20 cellular contexts compared by ENCODE assay signal in genomic region chr7:158276414-158277218, GRCh38.
"Had no signal": no experiment of that assay in that cellular context is flagged by ENCODE, and none has a peak within 500 bp of the region (broad histone marks: within the 10 kb centered on the region; RNA-seq: fewer than 3 reads in every experiment).

No MANE protein-coding gene starts in this region.

- DNase-seq: activated B cell treated with CpG ODN at 0.5 μM for 24 hours; activated CD4-positive, alpha-beta T cell treated with anti-CD3 and anti-CD28 coated beads, Interleukin-2, amount 10 ng/mL, durations not matched to agents 24 days and 14 days; activated CD8-positive, alpha-beta memory T cell treated with anti-CD3 and anti-CD28 coated beads, Interleukin-2, amount 50 U/mL, for 4 hours; activated CD8-positive, alpha-beta T cell treated with anti-CD3 and anti-CD28 coated beads, Interleukin-2, amount 10 ng/mL, durations not matched to agents 7 days and 5 days; activated naive CD4-positive, alpha-beta T cell; activated naive CD8-positive, alpha-beta T cell treated with anti-CD3 and anti-CD28 coated beads, Interleukin-2, amount 50 U/mL, for 24 hours; activated T-cell treated with anti-CD3 and anti-CD28 coated beads, Interleukin-2, amount 50 U/mL, for 48 hours; erythroblast; gastrocnemius medialis; islet precursor cell; left ventricle myocardium inferior; mesendoderm; nephron progenitor cell; SJCRH30; stimulated activated CD4-positive, alpha-beta T cell treated with anti-CD3 and anti-CD28 coated beads, Interleukin-2, amount 100 ng/mL, for 48 hours; stimulated activated naive B cell treated with anti-CD40 and anti-IgM and Interleukin-4, amounts not matched to agents 10 μg/mL and 1 μg/mL and 100 μg/mL, for 72 hours; transverse colon had no signal

- H3K4me1 ChIP-seq: ascending aorta, breast epithelium, gastrocnemius medialis, left ventricle myocardium inferior, SJCRH30, transverse colon had no signal

- H3K27me3 Mint-ChIP-seq: activated B cell treated with CpG ODN at 0.5 μM for 24 hours; activated CD4-positive, alpha-beta T cell treated with anti-CD3 and anti-CD28 coated beads, Interleukin-2, amount 10 ng/mL, durations not matched to agents 24 days and 14 days; activated naive CD8-positive, alpha-beta T cell treated with anti-CD3 and anti-CD28 coated beads, Interleukin-2, amount 50 U/mL, for 24 hours; stimulated activated naive B cell treated with anti-CD40 and anti-IgM and Interleukin-4, amounts not matched to agents 10 μg/mL and 1 μg/mL and 100 μg/mL, for 72 hours had no signal

- H3K4me3 Mint-ChIP-seq: activated B cell treated with CpG ODN at 0.5 μM for 24 hours; activated CD4-positive, alpha-beta T cell treated with anti-CD3 and anti-CD28 coated beads, Interleukin-2, amount 10 ng/mL, durations not matched to agents 24 days and 14 days; activated CD8-positive, alpha-beta T cell treated with anti-CD3 and anti-CD28 coated beads, Interleukin-2, amount 10 ng/mL, durations not matched to agents 7 days and 5 days; activated naive CD8-positive, alpha-beta T cell treated with anti-CD3 and anti-CD28 coated beads, Interleukin-2, amount 50 U/mL, for 24 hours; nephron progenitor cell; stimulated activated naive B cell treated with anti-CD40 and anti-IgM and Interleukin-4, amounts not matched to agents 10 μg/mL and 1 μg/mL and 100 μg/mL, for 72 hours had no signal

- H3K27ac ChIP-seq: ascending aorta, breast epithelium, gastrocnemius medialis, left ventricle myocardium inferior, SJCRH30, transverse colon had no signal

- H3K27ac Mint-ChIP-seq: activated B cell treated with CpG ODN at 0.5 μM for 24 hours; activated CD4-positive, alpha-beta T cell treated with anti-CD3 and anti-CD28 coated beads, Interleukin-2, amount 10 ng/mL, durations not matched to agents 24 days and 14 days; activated CD8-positive, alpha-beta T cell treated with anti-CD3 and anti-CD28 coated beads, Interleukin-2, amount 10 ng/mL, durations not matched to agents 7 days and 5 days; activated naive CD8-positive, alpha-beta T cell treated with anti-CD3 and anti-CD28 coated beads, Interleukin-2, amount 50 U/mL, for 24 hours; stimulated activated naive B cell treated with anti-CD40 and anti-IgM and Interleukin-4, amounts not matched to agents 10 μg/mL and 1 μg/mL and 100 μg/mL, for 72 hours had no signal

- H3K36me3 ChIP-seq: ascending aorta, breast epithelium, gastrocnemius medialis, left ventricle myocardium inferior, SJCRH30, transverse colon had no signal

- ATAC-seq: activated CD8-positive, alpha-beta T cell treated with anti-CD3 and anti-CD28 coated beads, Interleukin-2, amount 10 ng/mL, durations not matched to agents 7 days and 5 days; activated naive CD8-positive, alpha-beta T cell treated with anti-CD3 and anti-CD28 coated beads, Interleukin-2, amount 50 U/mL, for 24 hours; gastrocnemius medialis had no signal

- H3K4me3 ChIP-seq: ascending aorta, breast epithelium, gastrocnemius medialis, left ventricle myocardium inferior, SJCRH30, transverse colon had no signal

- FAIRE-seq: TTC549 had no signal

- H3K9me3 ChIP-seq: ascending aorta, breast epithelium, gastrocnemius medialis, left ventricle myocardium inferior, SJCRH30, transverse colon had no signal

- H3K4me1 Mint-ChIP-seq: activated B cell treated with CpG ODN at 0.5 μM for 24 hours; activated CD4-positive, alpha-beta T cell treated with anti-CD3 and anti-CD28 coated beads, Interleukin-2, amount 10 ng/mL, durations not matched to agents 24 days and 14 days; activated naive CD8-positive, alpha-beta T cell treated with anti-CD3 and anti-CD28 coated beads, Interleukin-2, amount 50 U/mL, for 24 hours; stimulated activated naive B cell treated with anti-CD40 and anti-IgM and Interleukin-4, amounts not matched to agents 10 μg/mL and 1 μg/mL and 100 μg/mL, for 72 hours had no signal

- H3K9me3 Mint-ChIP-seq: activated CD4-positive, alpha-beta T cell treated with anti-CD3 and anti-CD28 coated beads, Interleukin-2, amount 10 ng/mL, durations not matched to agents 24 days and 14 days; activated naive CD8-positive, alpha-beta T cell treated with anti-CD3 and anti-CD28 coated beads, Interleukin-2, amount 50 U/mL, for 24 hours had no signal

- H3K27me3 ChIP-seq: ascending aorta, breast epithelium, gastrocnemius medialis, transverse colon had no signal
